Comparison of ENCODE assay signal across 1 cellular context in the genomic region with DNA sequence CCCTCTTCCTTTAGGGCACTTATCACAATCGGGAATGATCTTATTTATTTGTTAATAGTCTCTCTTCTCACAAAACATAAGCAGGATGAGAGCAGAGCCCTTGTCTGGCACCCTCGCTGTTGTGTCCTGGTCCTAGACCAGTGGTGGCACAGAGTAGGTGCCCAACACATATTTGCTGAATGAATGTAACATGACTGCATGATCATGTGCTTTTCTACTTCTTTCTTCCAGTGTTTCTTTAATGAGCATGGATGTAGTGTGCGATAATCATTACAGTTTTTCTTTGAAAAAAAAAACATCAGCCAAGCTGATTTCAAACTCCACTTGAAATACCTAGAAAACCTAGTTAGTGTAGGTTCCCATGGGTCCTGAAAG.
TF ChIP-seq lines count a peak whose summit lies in the region.

No MANE protein-coding gene starts in this region.

TF ChIP-seq in IMR-90, 13 proteins besides CTCF, POLR2A, EP300 and RAD21:
- TF ChIP-seq CEBPB (IDR thresholded peaks at IDR 0.05; ENCODE audit: low read depth, low read length) (no peak), MXI1 (IDR thresholded peaks at IDR 0.05; ENCODE audit: borderline replicate concordance, low read depth, low read length) (no peak), NFE2L2 (IDR thresholded peaks at IDR 0.05; ENCODE audit: low read depth, low read length) (no peak), RFX5 (IDR thresholded peaks at IDR 0.05; ENCODE audit: low read depth, low read length) (no peak), MAFK (IDR thresholded peaks at IDR 0.05; ENCODE audit: low read depth, low read length) (no peak), BHLHE40 (IDR thresholded peaks at IDR 0.05; ENCODE audit: low read depth, low read length) (no peak), MAZ (IDR thresholded peaks at IDR 0.05; ENCODE audit: borderline replicate concordance, low read depth, low read length) (no peak), RCOR1 (IDR thresholded peaks at IDR 0.05; ENCODE audit: insufficient replicate concordance, low read length) (no peak), SMC3 (IDR thresholded peaks at IDR 0.05; ENCODE audit: low read depth, low read length) (no peak), CHD1 (IDR thresholded peaks at IDR 0.05; ENCODE audit: low read depth, low read length) (no peak), FOS (IDR thresholded peaks at IDR 0.05; ENCODE audit: low read depth, low read length) (no peak)
- TF ChIP-seq, protein P1, sequence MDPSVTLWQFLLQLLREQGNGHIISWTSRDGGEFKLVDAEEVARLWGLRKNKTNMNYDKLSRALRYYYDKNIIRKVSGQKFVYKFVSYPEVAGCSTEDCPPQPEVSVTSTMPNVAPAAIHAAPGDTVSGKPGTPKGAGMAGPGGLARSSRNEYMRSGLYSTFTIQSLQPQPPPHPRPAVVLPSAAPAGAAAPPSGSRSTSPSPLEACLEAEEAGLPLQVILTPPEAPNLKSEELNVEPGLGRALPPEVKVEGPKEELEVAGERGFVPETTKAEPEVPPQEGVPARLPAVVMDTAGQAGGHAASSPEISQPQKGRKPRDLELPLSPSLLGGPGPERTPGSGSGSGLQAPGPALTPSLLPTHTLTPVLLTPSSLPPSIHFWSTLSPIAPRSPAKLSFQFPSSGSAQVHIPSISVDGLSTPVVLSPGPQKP (IDR thresholded peaks at IDR 0.05; ENCODE audit: borderline replicate concordance, low read depth, low read length): no peak
- TF ChIP-seq, protein P2, sequence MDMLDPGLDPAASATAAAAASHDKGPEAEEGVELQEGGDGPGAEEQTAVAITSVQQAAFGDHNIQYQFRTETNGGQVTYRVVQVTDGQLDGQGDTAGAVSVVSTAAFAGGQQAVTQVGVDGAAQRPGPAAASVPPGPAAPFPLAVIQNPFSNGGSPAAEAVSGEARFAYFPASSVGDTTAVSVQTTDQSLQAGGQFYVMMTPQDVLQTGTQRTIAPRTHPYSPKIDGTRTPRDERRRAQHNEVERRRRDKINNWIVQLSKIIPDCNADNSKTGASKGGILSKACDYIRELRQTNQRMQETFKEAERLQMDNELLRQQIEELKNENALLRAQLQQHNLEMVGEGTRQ (IDR thresholded peaks at IDR 0.05; ENCODE audit: low read depth, low read length): no peak
